In the genomic region with DNA sequence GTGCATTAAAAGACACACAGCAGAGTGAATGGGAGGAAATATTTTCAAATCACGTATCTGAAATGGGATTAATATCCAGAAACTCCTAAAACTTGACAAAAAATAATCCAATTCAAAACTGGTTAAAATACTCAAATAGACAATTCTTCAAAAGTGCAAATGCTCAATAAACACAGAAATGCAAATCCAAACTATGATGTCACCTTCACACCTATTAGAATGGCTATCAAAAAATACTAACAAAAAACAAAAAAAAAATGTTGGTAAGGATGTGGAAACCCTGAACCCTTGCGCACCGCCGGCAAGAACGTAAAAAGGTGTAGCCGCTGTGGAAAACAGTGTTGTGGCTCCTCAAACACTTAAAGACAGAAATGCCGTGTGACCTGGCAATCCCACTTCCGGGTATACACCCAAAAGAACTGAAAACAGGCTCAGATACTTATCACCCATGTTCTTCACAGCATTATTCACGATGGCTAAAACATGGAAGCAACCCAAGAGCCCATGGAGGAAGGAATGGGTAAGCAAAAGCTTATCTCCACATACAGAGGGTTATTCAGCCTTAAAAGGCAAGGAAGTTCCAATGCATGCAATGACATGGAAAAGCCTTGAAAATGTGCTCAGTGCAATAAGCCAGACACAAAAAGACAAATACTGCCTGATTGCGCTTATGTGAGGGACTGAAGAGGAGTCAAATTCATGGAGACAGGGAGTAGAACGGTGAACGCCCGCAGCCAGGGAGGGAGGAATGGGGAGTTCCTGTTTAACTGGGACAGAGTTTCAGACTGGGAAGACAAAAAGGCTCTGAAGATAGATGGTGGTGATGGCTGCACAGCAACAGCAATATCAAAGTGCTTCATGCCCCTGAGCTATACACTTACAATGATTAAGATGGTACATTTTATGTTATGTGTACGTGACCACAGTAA, we compare ENCODE assay signal across 1 cellular context.
A peak's percentile ranks its signal among the peaks of the same experiment; 100 is the strongest.
TF ChIP-seq lines count a peak whose summit lies in the region.

No MANE protein-coding gene starts in this region.

TF ChIP-seq in K562, 482 proteins besides CTCF, POLR2A, EP300 and RAD21 (continued from another document and continues in another):
- TF ChIP-seq, protein P1, sequence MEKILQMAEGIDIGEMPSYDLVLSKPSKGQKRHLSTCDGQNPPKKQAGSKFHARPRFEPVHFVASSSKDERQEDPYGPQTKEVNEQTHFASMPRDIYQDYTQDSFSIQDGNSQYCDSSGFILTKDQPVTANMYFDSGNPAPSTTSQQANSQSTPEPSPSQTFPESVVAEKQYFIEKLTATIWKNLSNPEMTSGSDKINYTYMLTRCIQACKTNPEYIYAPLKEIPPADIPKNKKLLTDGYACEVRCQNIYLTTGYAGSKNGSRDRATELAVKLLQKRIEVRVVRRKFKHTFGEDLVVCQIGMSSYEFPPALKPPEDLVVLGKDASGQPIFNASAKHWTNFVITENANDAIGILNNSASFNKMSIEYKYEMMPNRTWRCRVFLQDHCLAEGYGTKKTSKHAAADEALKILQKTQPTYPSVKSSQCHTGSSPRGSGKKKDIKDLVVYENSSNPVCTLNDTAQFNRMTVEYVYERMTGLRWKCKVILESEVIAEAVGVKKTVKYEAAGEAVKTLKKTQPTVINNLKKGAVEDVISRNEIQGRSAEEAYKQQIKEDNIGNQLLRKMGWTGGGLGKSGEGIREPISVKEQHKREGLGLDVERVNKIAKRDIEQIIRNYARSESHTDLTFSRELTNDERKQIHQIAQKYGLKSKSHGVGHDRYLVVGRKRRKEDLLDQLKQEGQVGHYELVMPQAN (IDR thresholded peaks at IDR 0.05; ENCODE audit: borderline replicate concordance) = peak; percentile 38; the same call in 1 of the 2 replicates
- TF ChIP-seq NUFIP1 (IDR thresholded peaks at IDR 0.05; ENCODE audit: partially characterized antibody) (no peak), ILK (tag; IDR thresholded peaks at IDR 0.05; ENCODE audit: borderline replicate concordance, low read depth) (no peak), ZKSCAN3 (CRISPR knock-in tag; IDR thresholded peaks at IDR 0.05) (no peak), ATF1 (CRISPR knock-in tag; IDR thresholded peaks at IDR 0.05) (no peak), ATF1 (tag; IDR thresholded peaks at IDR 0.05) (peak; percentile 44), PCBP1 (IDR thresholded peaks at IDR 0.05; ENCODE audit: low read depth, low read length, poor library complexity, severe bottlenecking) (no peak), ZNF212 (CRISPR knock-in tag; IDR thresholded peaks at IDR 0.05) (no peak), ZNF778 (CRISPR knock-in tag; IDR thresholded peaks at IDR 0.05) (no peak), KDM1A (IDR thresholded peaks at IDR 0.05) (no peak), TBP (optimal IDR thresholded peaks at IDR 0.05; ENCODE audit: low read depth, low read length) (peak; percentile 24), HDAC1 (IDR thresholded peaks at IDR 0.05) (peak in 1 of 2 experiments; percentile 72; a peak in 2 of 4 replicates), ZC3H11A (IDR thresholded peaks at IDR 0.05; ENCODE audit: low read depth, low read length) (no peak), ZNF586 (CRISPR knock-in tag; conservative IDR thresholded peaks at IDR 0.05) (no peak), HNRNPL (IDR thresholded peaks at IDR 0.05; ENCODE audit: low read depth, low read length) (no peak), HOXB6 (CRISPR knock-in tag; IDR thresholded peaks at IDR 0.05; ENCODE audit: borderline replicate concordance) (no peak)
- TF ChIP-seq, protein P2, sequence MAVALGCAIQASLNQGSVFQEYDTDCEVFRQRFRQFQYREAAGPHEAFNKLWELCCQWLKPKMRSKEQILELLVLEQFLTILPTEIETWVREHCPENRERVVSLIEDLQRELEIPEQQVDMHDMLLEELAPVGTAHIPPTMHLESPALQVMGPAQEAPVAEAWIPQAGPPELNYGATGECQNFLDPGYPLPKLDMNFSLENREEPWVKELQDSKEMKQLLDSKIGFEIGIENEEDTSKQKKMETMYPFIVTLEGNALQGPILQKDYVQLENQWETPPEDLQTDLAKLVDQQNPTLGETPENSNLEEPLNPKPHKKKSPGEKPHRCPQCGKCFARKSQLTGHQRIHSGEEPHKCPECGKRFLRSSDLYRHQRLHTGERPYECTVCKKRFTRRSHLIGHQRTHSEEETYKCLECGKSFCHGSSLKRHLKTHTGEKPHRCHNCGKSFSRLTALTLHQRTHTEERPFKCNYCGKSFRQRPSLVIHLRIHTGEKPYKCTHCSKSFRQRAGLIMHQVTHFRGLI (CRISPR knock-in tag; IDR thresholded peaks at IDR 0.05) = no peak
- TF ChIP-seq, protein P3, sequence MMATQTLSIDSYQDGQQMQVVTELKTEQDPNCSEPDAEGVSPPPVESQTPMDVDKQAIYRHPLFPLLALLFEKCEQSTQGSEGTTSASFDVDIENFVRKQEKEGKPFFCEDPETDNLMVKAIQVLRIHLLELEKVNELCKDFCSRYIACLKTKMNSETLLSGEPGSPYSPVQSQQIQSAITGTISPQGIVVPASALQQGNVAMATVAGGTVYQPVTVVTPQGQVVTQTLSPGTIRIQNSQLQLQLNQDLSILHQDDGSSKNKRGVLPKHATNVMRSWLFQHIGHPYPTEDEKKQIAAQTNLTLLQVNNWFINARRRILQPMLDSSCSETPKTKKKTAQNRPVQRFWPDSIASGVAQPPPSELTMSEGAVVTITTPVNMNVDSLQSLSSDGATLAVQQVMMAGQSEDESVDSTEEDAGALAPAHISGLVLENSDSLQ (IDR thresholded peaks at IDR 0.05) = no peak
- TF ChIP-seq, protein P4, sequence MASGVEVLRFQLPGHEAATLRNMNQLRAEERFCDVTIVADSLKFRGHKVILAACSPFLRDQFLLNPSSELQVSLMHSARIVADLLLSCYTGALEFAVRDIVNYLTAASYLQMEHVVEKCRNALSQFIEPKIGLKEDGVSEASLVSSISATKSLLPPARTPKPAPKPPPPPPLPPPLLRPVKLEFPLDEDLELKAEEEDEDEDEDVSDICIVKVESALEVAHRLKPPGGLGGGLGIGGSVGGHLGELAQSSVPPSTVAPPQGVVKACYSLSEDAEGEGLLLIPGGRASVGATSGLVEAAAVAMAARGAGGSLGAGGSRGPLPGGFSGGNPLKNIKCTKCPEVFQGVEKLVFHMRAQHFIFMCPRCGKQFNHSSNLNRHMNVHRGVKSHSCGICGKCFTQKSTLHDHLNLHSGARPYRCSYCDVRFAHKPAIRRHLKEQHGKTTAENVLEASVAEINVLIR (CRISPR knock-in tag; IDR thresholded peaks at IDR 0.05) = no peak
- TF ChIP-seq, protein P5, sequence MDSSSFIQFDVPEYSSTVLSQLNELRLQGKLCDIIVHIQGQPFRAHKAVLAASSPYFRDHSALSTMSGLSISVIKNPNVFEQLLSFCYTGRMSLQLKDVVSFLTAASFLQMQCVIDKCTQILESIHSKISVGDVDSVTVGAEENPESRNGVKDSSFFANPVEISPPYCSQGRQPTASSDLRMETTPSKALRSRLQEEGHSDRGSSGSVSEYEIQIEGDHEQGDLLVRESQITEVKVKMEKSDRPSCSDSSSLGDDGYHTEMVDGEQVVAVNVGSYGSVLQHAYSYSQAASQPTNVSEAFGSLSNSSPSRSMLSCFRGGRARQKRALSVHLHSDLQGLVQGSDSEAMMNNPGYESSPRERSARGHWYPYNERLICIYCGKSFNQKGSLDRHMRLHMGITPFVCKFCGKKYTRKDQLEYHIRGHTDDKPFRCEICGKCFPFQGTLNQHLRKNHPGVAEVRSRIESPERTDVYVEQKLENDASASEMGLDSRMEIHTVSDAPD (CRISPR knock-in tag; IDR thresholded peaks at IDR 0.05) = no peak
- TF ChIP-seq, protein P6, sequence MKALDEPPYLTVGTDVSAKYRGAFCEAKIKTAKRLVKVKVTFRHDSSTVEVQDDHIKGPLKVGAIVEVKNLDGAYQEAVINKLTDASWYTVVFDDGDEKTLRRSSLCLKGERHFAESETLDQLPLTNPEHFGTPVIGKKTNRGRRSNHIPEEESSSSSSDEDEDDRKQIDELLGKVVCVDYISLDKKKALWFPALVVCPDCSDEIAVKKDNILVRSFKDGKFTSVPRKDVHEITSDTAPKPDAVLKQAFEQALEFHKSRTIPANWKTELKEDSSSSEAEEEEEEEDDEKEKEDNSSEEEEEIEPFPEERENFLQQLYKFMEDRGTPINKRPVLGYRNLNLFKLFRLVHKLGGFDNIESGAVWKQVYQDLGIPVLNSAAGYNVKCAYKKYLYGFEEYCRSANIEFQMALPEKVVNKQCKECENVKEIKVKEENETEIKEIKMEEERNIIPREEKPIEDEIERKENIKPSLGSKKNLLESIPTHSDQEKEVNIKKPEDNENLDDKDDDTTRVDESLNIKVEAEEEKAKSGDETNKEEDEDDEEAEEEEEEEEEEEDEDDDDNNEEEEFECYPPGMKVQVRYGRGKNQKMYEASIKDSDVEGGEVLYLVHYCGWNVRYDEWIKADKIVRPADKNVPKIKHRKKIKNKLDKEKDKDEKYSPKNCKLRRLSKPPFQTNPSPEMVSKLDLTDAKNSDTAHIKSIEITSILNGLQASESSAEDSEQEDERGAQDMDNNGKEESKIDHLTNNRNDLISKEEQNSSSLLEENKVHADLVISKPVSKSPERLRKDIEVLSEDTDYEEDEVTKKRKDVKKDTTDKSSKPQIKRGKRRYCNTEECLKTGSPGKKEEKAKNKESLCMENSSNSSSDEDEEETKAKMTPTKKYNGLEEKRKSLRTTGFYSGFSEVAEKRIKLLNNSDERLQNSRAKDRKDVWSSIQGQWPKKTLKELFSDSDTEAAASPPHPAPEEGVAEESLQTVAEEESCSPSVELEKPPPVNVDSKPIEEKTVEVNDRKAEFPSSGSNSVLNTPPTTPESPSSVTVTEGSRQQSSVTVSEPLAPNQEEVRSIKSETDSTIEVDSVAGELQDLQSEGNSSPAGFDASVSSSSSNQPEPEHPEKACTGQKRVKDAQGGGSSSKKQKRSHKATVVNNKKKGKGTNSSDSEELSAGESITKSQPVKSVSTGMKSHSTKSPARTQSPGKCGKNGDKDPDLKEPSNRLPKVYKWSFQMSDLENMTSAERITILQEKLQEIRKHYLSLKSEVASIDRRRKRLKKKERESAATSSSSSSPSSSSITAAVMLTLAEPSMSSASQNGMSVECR (CRISPR knock-in tag; IDR thresholded peaks at IDR 0.05) = no peak
- TF ChIP-seq, protein P7, sequence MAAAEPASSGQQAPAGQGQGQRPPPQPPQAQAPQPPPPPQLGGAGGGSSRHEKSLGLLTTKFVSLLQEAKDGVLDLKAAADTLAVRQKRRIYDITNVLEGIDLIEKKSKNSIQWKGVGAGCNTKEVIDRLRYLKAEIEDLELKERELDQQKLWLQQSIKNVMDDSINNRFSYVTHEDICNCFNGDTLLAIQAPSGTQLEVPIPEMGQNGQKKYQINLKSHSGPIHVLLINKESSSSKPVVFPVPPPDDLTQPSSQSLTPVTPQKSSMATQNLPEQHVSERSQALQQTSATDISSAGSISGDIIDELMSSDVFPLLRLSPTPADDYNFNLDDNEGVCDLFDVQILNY (CRISPR knock-in tag; IDR thresholded peaks at IDR 0.05) = no peak
- TF ChIP-seq, protein P8, sequence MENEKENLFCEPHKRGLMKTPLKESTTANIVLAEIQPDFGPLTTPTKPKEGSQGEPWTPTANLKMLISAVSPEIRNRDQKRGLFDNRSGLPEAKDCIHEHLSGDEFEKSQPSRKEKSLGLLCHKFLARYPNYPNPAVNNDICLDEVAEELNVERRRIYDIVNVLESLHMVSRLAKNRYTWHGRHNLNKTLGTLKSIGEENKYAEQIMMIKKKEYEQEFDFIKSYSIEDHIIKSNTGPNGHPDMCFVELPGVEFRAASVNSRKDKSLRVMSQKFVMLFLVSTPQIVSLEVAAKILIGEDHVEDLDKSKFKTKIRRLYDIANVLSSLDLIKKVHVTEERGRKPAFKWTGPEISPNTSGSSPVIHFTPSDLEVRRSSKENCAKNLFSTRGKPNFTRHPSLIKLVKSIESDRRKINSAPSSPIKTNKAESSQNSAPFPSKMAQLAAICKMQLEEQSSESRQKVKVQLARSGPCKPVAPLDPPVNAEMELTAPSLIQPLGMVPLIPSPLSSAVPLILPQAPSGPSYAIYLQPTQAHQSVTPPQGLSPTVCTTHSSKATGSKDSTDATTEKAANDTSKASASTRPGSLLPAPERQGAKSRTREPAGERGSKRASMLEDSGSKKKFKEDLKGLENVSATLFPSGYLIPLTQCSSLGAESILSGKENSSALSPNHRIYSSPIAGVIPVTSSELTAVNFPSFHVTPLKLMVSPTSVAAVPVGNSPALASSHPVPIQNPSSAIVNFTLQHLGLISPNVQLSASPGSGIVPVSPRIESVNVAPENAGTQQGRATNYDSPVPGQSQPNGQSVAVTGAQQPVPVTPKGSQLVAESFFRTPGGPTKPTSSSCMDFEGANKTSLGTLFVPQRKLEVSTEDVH (IDR thresholded peaks at IDR 0.05; ENCODE audit: low read depth, partially characterized antibody) = peak; percentile 30
- TF ChIP-seq, protein P9, sequence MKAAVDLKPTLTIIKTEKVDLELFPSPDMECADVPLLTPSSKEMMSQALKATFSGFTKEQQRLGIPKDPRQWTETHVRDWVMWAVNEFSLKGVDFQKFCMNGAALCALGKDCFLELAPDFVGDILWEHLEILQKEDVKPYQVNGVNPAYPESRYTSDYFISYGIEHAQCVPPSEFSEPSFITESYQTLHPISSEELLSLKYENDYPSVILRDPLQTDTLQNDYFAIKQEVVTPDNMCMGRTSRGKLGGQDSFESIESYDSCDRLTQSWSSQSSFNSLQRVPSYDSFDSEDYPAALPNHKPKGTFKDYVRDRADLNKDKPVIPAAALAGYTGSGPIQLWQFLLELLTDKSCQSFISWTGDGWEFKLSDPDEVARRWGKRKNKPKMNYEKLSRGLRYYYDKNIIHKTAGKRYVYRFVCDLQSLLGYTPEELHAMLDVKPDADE (conservative IDR thresholded peaks at IDR 0.05; ENCODE audit: control insufficient read depth, low read depth, low read length) = no peak
- TF ChIP-seq, protein P10, sequence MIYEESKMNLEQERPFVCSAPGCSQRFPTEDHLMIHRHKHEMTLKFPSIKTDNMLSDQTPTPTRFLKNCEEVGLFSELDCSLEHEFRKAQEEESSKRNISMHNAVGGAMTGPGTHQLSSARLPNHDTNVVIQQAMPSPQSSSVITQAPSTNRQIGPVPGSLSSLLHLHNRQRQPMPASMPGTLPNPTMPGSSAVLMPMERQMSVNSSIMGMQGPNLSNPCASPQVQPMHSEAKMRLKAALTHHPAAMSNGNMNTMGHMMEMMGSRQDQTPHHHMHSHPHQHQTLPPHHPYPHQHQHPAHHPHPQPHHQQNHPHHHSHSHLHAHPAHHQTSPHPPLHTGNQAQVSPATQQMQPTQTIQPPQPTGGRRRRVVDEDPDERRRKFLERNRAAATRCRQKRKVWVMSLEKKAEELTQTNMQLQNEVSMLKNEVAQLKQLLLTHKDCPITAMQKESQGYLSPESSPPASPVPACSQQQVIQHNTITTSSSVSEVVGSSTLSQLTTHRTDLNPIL (CRISPR knock-in tag; IDR thresholded peaks at IDR 0.05) = no peak
- TF ChIP-seq, protein P11, sequence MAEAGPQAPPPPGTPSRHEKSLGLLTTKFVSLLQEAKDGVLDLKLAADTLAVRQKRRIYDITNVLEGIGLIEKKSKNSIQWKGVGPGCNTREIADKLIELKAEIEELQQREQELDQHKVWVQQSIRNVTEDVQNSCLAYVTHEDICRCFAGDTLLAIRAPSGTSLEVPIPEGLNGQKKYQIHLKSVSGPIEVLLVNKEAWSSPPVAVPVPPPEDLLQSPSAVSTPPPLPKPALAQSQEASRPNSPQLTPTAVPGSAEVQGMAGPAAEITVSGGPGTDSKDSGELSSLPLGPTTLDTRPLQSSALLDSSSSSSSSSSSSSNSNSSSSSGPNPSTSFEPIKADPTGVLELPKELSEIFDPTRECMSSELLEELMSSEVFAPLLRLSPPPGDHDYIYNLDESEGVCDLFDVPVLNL (CRISPR knock-in tag; IDR thresholded peaks at IDR 0.05; ENCODE audit: low read depth) = no peak
- TF ChIP-seq, protein P12, sequence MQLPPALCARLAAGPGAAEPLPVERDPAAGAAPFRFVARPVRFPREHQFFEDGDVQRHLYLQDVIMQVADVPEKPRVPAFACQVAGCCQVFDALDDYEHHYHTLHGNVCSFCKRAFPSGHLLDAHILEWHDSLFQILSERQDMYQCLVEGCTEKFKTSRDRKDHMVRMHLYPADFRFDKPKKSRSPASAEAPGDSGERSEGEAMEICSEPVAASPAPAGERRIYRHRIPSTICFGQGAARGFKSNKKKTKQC (CRISPR knock-in tag; IDR thresholded peaks at IDR 0.05) = no peak
